Comparison of ENCODE assay signal across 1 cellular context in genomic region chr7:113122657-113123252, GRCh38.
TF ChIP-seq lines count a peak whose summit lies in the region.

No MANE protein-coding gene starts in this region.

TF ChIP-seq in K562, 482 proteins besides CTCF, POLR2A, EP300 and RAD21:
- TF ChIP-seq CREB3L1 (IDR thresholded peaks at IDR 0.05; ENCODE audit: borderline replicate concordance, low read depth), result no peak
- TF ChIP-seq GATAD2B (IDR thresholded peaks at IDR 0.05; ENCODE audit: borderline replicate concordance), result no peak
- TF ChIP-seq RFX1 (IDR thresholded peaks at IDR 0.05), result peak; percentile 86
- no peak for TF ChIP-seq AFF1 (IDR thresholded peaks at IDR 0.05; ENCODE audit: low read depth in 1 of 2, partially characterized antibody in 2 of 2)
- no peak for TF ChIP-seq NFE2L1 (tag; IDR thresholded peaks at IDR 0.05; ENCODE audit: borderline replicate concordance, low read depth)
- no peak for TF ChIP-seq DDX20 (tag; IDR thresholded peaks at IDR 0.05; ENCODE audit: low read depth)
- no peak for TF ChIP-seq ATF7 (IDR thresholded peaks at IDR 0.05)
